ENCODE assay signal across 8 cellular contexts in the genomic region with DNA sequence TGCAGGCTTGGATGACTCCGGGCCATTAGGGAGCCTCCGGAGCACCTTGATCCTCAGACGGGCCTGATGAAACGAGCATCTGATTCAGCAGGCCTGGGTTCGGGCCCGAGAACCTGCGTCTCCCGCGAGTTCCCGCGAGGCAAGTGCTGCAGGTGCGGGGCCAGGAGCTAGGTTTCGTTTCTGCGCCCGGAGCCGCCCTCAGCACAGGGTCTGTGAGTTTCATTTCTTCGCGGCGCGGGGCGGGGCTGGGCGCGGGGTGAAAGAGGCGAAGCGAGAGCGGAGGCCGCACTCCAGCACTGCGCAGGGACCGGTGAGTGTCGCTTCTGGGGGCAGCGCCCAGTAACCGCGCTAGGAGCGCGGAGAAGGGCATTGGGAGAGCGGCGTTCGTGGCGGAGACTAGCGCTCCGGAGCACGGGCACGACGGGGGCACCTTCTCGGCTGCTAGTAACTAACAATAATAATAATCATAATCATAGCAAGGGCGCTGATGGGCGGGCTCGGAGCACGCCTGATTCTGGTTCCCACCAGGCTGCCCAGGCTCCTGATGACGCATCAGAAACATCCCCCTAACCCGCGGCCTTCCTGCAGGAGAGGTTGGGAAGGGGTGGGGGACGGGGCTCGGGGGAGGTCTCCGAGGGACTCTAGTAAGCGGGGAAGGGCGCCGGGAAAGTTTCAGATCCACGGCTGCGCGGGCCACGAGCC. TPM values are rescaled to one million over a fixed set of nuclear protein-coding genes. Genes with fewer than 3 reads are reported as not detected.
DNase-seq lines count a peak whose midpoint lies in the region; ATAC-seq and TF ChIP-seq lines count a peak whose summit lies in the region.

A gene with protein sequence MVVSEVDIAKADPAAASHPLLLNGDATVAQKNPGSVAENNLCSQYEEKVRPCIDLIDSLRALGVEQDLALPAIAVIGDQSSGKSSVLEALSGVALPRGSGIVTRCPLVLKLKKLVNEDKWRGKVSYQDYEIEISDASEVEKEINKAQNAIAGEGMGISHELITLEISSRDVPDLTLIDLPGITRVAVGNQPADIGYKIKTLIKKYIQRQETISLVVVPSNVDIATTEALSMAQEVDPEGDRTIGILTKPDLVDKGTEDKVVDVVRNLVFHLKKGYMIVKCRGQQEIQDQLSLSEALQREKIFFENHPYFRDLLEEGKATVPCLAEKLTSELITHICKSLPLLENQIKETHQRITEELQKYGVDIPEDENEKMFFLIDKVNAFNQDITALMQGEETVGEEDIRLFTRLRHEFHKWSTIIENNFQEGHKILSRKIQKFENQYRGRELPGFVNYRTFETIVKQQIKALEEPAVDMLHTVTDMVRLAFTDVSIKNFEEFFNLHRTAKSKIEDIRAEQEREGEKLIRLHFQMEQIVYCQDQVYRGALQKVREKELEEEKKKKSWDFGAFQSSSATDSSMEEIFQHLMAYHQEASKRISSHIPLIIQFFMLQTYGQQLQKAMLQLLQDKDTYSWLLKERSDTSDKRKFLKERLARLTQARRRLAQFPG (plus strand): TSS at position 286 of the 702 bp plus-strand sequence. CDS start 5,832 bp downstream, outside the sequence.

- in situ Hi-C loops in G401 (cut with HindIII; ENCODE audit: low sequenced_read_pairs) = no loop called here

- TF ChIP-seq CTCF in esophagus muscularis mucosa (IDR thresholded peaks at IDR 0.05) = no peak

- no peaks in the 10 kb centered on the region for H3K27me3 ChIP-seq in esophagus muscularis mucosa

- no peaks in the 10 kb centered on the region for H3K9me3 Mint-ChIP-seq in naive B cell

- peak within 1 kb of the TSS; percentile 73 to 77 (median 74) for H3K4me3 ChIP-seq in esophagus muscularis mucosa

- H3K9me3 ChIP-seq in esophagus muscularis mucosa = no peaks in the 10 kb centered on the region

- H3K27me3 Mint-ChIP-seq in naive B cell = no peaks in the 10 kb centered on the region

- peaks cover 4 to 37% (median 31%) of the 10 kb centered on the region in 4 donors for H3K4me1 ChIP-seq in esophagus muscularis mucosa

- peak within 1 kb of the TSS; percentile 69 to 83 (median 76) for H3K27ac ChIP-seq in esophagus muscularis mucosa (replicated peaks in 1 of 4)

- DNase-seq in G401 (ENCODE audit: low spot score) (peak; percentile 10), NCI-H2029 treated with DMSO at 0.1 percent for 48 hours (lab: John Stamatoyannopoulos, UW) (peak; percentile 6), activated T-cell treated with anti-CD3 and anti-CD28 coated beads for 4 hours (peak; percentile 89), esophagus muscularis mucosa (ENCODE audit: extremely low spot score) (peak; percentile 93), naive B cell (peak; percentile 82), erythroblast (lab: John Stamatoyannopoulos, UW) (no peak)
- peak; percentile 84 to 89 for DNase-seq in stimulated activated CD8-positive, alpha-beta memory T cell treated with anti-CD3 and anti-CD28 coated beads, Interleukin-7, amount 100 ng/mL, for 4 hours (ENCODE audit: low read depth in 2 of 2)

- peak; percentile 17 for TF ChIP-seq POLR2A in esophagus muscularis mucosa (IDR thresholded peaks at IDR 0.05; ENCODE audit: low read depth)
- TF ChIP-seq POLR2A in erythroblast (IDR thresholded peaks at IDR 0.05; ENCODE audit: low read length) = no peak

- H3K36me3 Mint-ChIP-seq in naive B cell = peaks cover 0 to 8% of the 10 kb centered on the region in 2 donors

- ATAC-seq in GM21825 (IDR thresholded peaks at IDR 0.05; ENCODE audit: unreplicated experiment) = peak; percentile 86
- peak; percentile 97 to 99 for ATAC-seq in naive B cell (ENCODE audit: low read depth in 2 of 2)

- TF ChIP-seq EP300 in esophagus muscularis mucosa (IDR thresholded peaks at IDR 0.05) = no peak

- H3K4me3 Mint-ChIP-seq in naive B cell = peak within 1 kb of the TSS; percentile 91 to 98 (median 98)

- under 1% methylated on average over 31 of the region's 62 CpGs for WGBS in esophagus muscularis mucosa

- peaks cover 44 to 79% (median 71%) of the 10 kb centered on the region in 3 donors for H3K4me1 Mint-ChIP-seq in naive B cell

- intact Hi-C loops in esophagus muscularis mucosa (cut with DNase I) = no loop called here

- H3K36me3 ChIP-seq in esophagus muscularis mucosa = peaks cover 0 to 32% (median 11%) of the 10 kb centered on the region in 4 donors

- H3K27ac Mint-ChIP-seq in naive B cell = peak within 1 kb of the TSS; percentile 80 to 95 (median 94)

RNA-seq across cellular contexts. Expression of the gene that starts here (rescaled TPM):
- total RNA-seq in G401 (2014; rRNA removed; shearing (Covaris generic)) = not detected in 2 replicates
- total RNA-seq in esophagus muscularis mucosa = 10 to 100 TPM; 13.8 to 34.6 (median 22.2) TPM
- polyA plus RNA-seq in naive B cell (ENCODE audit: low read depth in 6 of 6) = 100 to 1,000 TPM in 2 of 6 donors, 10 to 100 TPM in 4; 62.0 to 119 (median 77.7) TPM

Comparison
In these comparisons a context has a peak if more than half of its experiments do, and no peak if none do; other contexts are left out.
1. RNA of the gene that starts here (total RNA-seq): 13.8 to 34.6 TPM in esophagus muscularis mucosa; not detected in G401; every median in the first group is over 10 times any median in the second.
2. Peak in DNase-seq in G401; RNA of the gene not detected or under 1 TPM.
3. DNase-seq: peak in NCI-H2029 treated with DMSO at 0.1 percent for 48 hours (single experiment), activated T-cell treated with anti-CD3 and anti-CD28 coated beads for 4 hours (single experiment), esophagus muscularis mucosa (single experiment), naive B cell (single experiment) and stimulated activated CD8-positive, alpha-beta memory T cell treated with anti-CD3 and anti-CD28 coated beads, Interleukin-7, amount 100 ng/mL, for 4 hours (2 of 2); none in erythroblast (0 of 2).